In genomic region chr2:216636570-216637450, GRCh38 we compare ENCODE assay signal across 8 cellular contexts. TPM values are rescaled to one million over a fixed set of nuclear protein-coding genes. Genes with fewer than 3 reads are reported as not detected.
DNase-seq lines count a peak whose midpoint lies in the region; ATAC-seq and TF ChIP-seq lines count a peak whose summit lies in the region.

No MANE protein-coding gene starts in this region.

- H3K9me3 ChIP-seq in MG63, result no peaks in the 10 kb centered on the region

- H3K4me1 ChIP-seq in mesendoderm (ENCODE audit: control insufficient read depth, low read depth, low read length), result peaks cover 12% of the 10 kb centered on the region

- peaks cover 4 to 9% of the 10 kb centered on the region in 2 donors for H3K36me3 Mint-ChIP-seq in CD14-positive monocyte

- H2BK120ac ChIP-seq in mesendoderm (ENCODE audit: low read depth, low read length), result no peak overlapping the region

- H3K23ac ChIP-seq in mesendoderm (ENCODE audit: low read length), result no peak overlapping the region

- H3K4me3 ChIP-seq in MG63, result no peak overlapping the region
- H3K4me3 ChIP-seq in mesendoderm (ENCODE audit: low read length), result no peak overlapping the region

- no peak overlapping the region for H4K5ac ChIP-seq in mesendoderm (ENCODE audit: low read length)

- peaks cover 0 to 21% (median 7%) of the 10 kb centered on the region in 7 donors for H3K9me3 Mint-ChIP-seq in CD14-positive monocyte

- in situ Hi-C loops in T47D (cut with HindIII; ENCODE audit: low pct_unique_long_range_greater_than_20kb, low sequenced_read_pairs), result no loop called here

- peak overlapping the region; percentile 37 for H3K4me2 ChIP-seq in mesendoderm (ENCODE audit: low read length)

- H3K36me3 ChIP-seq in MG63 (no peaks in the 10 kb centered on the region), mesendoderm (ENCODE audit: control insufficient read depth, insufficient read depth, low read length) (no peaks in the 10 kb centered on the region)

- H3K27ac ChIP-seq in mesendoderm (ENCODE audit: low read depth, low read length), result peak overlapping the region; percentile 55

- ATAC-seq in HG03571 (IDR thresholded peaks at IDR 0.05; ENCODE audit: unreplicated experiment) (no peak), GM18520 (IDR thresholded peaks at IDR 0.05; ENCODE audit: unreplicated experiment) (no peak)

- H3K56ac ChIP-seq in mesendoderm (ENCODE audit: low read length), result peak overlapping the region; percentile 81

- no CpG with 5 or more reads among the region's 29 CpGs for WGBS in mesendoderm (ENCODE audit: extremely low coverage, insufficient coverage, low lambda C conversion rate)

- DNase-seq in CD14-positive monocyte (ENCODE audit: low spot score) (peak; percentile 71), MG63 (peak; percentile 43), T47D (ENCODE audit: low read depth in 1 of 2, low spot score in 1 of 2) (peak; percentile 45 to 79), mesendoderm (peak; percentile 68), NCI-H345 (lab: John Stamatoyannopoulos, UW) (no peak), SHP77 treated with DMSO at 0.1 percent for 48 hours (lab: John Stamatoyannopoulos, UW) (no peak)

- H3K27me3 ChIP-seq in MG63, result no peaks in the 10 kb centered on the region
- no peaks in the 10 kb centered on the region for H3K27me3 ChIP-seq in mesendoderm (ENCODE audit: insufficient read depth, low read length, poor library complexity)

- peaks cover 41 to 57% (median 52%) of the 10 kb centered on the region in 3 donors for H3K27me3 Mint-ChIP-seq in CD14-positive monocyte (ENCODE audit: low read depth in 3 of 3)

- intact Hi-C loops in CD14-positive monocyte (cut with micrococcal nuclease), result no loop called here

- H3K79me1 ChIP-seq in mesendoderm (ENCODE audit: low read length), result peaks cover 8% of the 10 kb centered on the region

- peak overlapping the region in 1 of 2 donors; percentile 94 for H3K4me3 Mint-ChIP-seq in CD14-positive monocyte

- no peak overlapping the region for H2AK5ac ChIP-seq in mesendoderm (ENCODE audit: low read length)

- H2BK5ac ChIP-seq in mesendoderm (ENCODE audit: low read length), result no peak overlapping the region

- TF ChIP-seq CTCF in CD14-positive monocyte (IDR thresholded peaks at IDR 0.05), result no peak

- H3K27ac Mint-ChIP-seq in CD14-positive monocyte, result peak overlapping the region in 1 of 7 donors; percentile 45

- no peak overlapping the region for H4K8ac ChIP-seq in mesendoderm (ENCODE audit: low read depth, low read length)

- H3K4me1 Mint-ChIP-seq in CD14-positive monocyte, result peaks cover 43% of the 10 kb centered on the region

- H3K9ac ChIP-seq in mesendoderm (ENCODE audit: low read length), result peak overlapping the region; percentile 80

- peaks cover 13% of the 10 kb centered on the region for H3K79me2 ChIP-seq in mesendoderm (ENCODE audit: control insufficient read depth, insufficient read depth, low read length)

- no peak overlapping the region for H2BK15ac ChIP-seq in mesendoderm (replicated peaks; ENCODE audit: low read depth)

- H3K4ac ChIP-seq in mesendoderm (ENCODE audit: low read depth, low read length), result peak overlapping the region; percentile 63

- H3K18ac ChIP-seq in mesendoderm (ENCODE audit: low read length), result peak overlapping the region; percentile 8

RNA-seq across cellular contexts. Expression of gene IGFBP2, which starts 3.6 kb away (rescaled TPM):
- not detected for polyA plus RNA-seq in CD14-positive monocyte
- total RNA-seq in MG63 (2014; rRNA removed; shearing (Covaris generic); ENCODE audit: low replicate concordance), result 191 and 249 TPM in 2 replicates
- polyA plus RNA-seq in mesendoderm (2013, experiment 1 of 2), result 158 TPM
- polyA plus RNA-seq in mesendoderm (2013, experiment 2 of 2), result 159 TPM

RNA-seq across cellular contexts. Expression of gene IGFBP5, which starts 58.5 kb away (rescaled TPM):
- polyA plus RNA-seq in CD14-positive monocyte, result not detected
- 1.8 and 3.8 TPM in 2 replicates for total RNA-seq in MG63 (2014; rRNA removed; shearing (Covaris generic); ENCODE audit: low replicate concordance)
- polyA plus RNA-seq in mesendoderm (2013, experiment 1 of 2), result 0.35 TPM
- 0.32 TPM for polyA plus RNA-seq in mesendoderm (2013, experiment 2 of 2)

Comparison
In these comparisons a context has a peak if more than half of its experiments do, and no peak if none do; other contexts are left out.
1. DNase-seq: peak in CD14-positive monocyte (single experiment), MG63 (single experiment), T47D (2 of 2) and mesendoderm (single experiment); none in NCI-H345 (single experiment) and SHP77 treated with DMSO at 0.1 percent for 48 hours (single experiment).